25 cellular contexts compared by ENCODE assay signal in genomic region chr14:93775744-93776143, GRCh38. TPM values are rescaled to one million over a fixed set of nuclear protein-coding genes. Genes with fewer than 3 reads are reported as not detected.
"Had no signal": no experiment of that assay in that cellular context is flagged by ENCODE, and none has a peak within 500 bp of the region (broad histone marks: within the 10 kb centered on the region; RNA-seq: fewer than 3 reads in every experiment).

No MANE protein-coding gene starts in this region.

- H3K36me3 ChIP-seq: heart left ventricle, neutrophil, pancreas had no signal

- H3K4me1 ChIP-seq: pancreas, vagina had no signal

- FAIRE-seq: frontal cortex, pancreas had no signal

- H3K9me3 ChIP-seq: heart left ventricle, neutrophil, pancreas, vagina had no signal

- ATAC-seq: activated CD8-positive, alpha-beta T cell treated with anti-CD3 and anti-CD28 coated beads for 36 hours; activated T-helper 17 cell treated with anti-CD3 and anti-CD28 coated beads, Interleukin-2, amount 50 U/mL, for 72 hours; heart left ventricle; natural killer cell; pancreas had no signal

- H3K27ac ChIP-seq: neutrophil, pancreas, vagina had no signal

- DNase-seq: activated CD4-positive, alpha-beta T cell treated with anti-CD3 and anti-CD28 coated beads, Interleukin-2, amount 10 ng/mL, durations not matched to agents 24 days and 14 days; activated CD8-positive, alpha-beta T cell treated with anti-CD3 and anti-CD28 coated beads for 36 hours; activated naive CD4-positive, alpha-beta T cell; activated naive CD8-positive, alpha-beta T cell treated with anti-CD3 and anti-CD28 coated beads for 36 hours; activated T-cell treated with anti-CD3 and anti-CD28 coated beads, Interleukin-2, amount 50 U/mL, for 1 hour; amniotic stem cell; effector memory CD4-positive, alpha-beta T cell; heart left ventricle; kidney glomerular epithelial cell; mesenchymal stem cell; natural killer cell; pancreas; stimulated activated CD4-positive, alpha-beta T cell treated with anti-CD3 and anti-CD28 coated beads, Interleukin-12 subunit alpha, Interleukin-12 subunit beta, amount 100 ng/mL, for 4 hours; stimulated activated CD4-positive, alpha-beta T cell treated with anti-CD3 and anti-CD28 coated beads, Interleukin-1b, Interleukin-23, amount 100 ng/mL, for 48 hours; stimulated activated CD8-positive, alpha-beta memory T cell treated with anti-CD3 and anti-CD28 coated beads, Interleukin-4, amount 100 ng/mL, for 48 hours; stimulated activated naive CD4-positive, alpha-beta T cell; T-helper 1 cell; T-helper 9 cell; trophoblast cell had no signal

- H3K27me3 ChIP-seq: heart left ventricle, neutrophil, pancreas, vagina had no signal

- H3K4me3 ChIP-seq: heart left ventricle, pancreas had no signal

RNA-seq across cellular contexts. Expression of gene PRIMA1, which starts 12.5 kb away (rescaled TPM):
- total RNA-seq: activated CD4-positive, alpha-beta T cell treated with anti-CD3 and anti-CD28 coated beads, Interleukin-2, amount 10 ng/mL, durations not matched to agents 24 days and 14 days; activated CD8-positive, alpha-beta T cell treated with anti-CD3 and anti-CD28 coated beads for 36 hours; activated naive CD8-positive, alpha-beta T cell treated with anti-CD3 and anti-CD28 coated beads for 36 hours; activated T-helper 17 cell treated with anti-CD3 and anti-CD28 coated beads, Interleukin-2, amount 50 U/mL, for 72 hours; chondrocyte; fibroblast of lung; natural killer cell had no signal
- polyA plus RNA-seq: fibroblast of lung had no signal
